ENCODE assay signal across 9 cellular contexts in genomic region chrX:140733766-140734342, GRCh38. TPM values are rescaled to one million over a fixed set of nuclear protein-coding genes. Genes with fewer than 3 reads are reported as not detected.
DNase-seq lines count a peak whose midpoint lies in the region; ATAC-seq and TF ChIP-seq lines count a peak whose summit lies in the region.
"Had no signal": no experiment of that assay in that cellular context is flagged by ENCODE, and none has a peak within 500 bp of the region (broad histone marks: within the 10 kb centered on the region; RNA-seq: fewer than 3 reads in every experiment).

No MANE protein-coding gene starts in this region.

- CTCF ChIA-PET in RWPE1 (lab: Yijun Ruan, JAX): no interaction called here

- ATAC-seq in GM19351 (IDR thresholded peaks at IDR 0.05; ENCODE audit: unreplicated experiment): peak; percentile 96
- ATAC-seq in HG03571 (IDR thresholded peaks at IDR 0.05; ENCODE audit: unreplicated experiment): peak; percentile 57
- peak; percentile 71 for ATAC-seq in omental fat pad (ENCODE audit: low FRiP score)
- no peak for ATAC-seq in esophagus mucosa

- no peak for TF ChIP-seq POLR2A in erythroblast (IDR thresholded peaks at IDR 0.05; ENCODE audit: low read length)

- DNase-seq in DMS79 treated with DMSO at 0.1 percent for 48 hours (lab: John Stamatoyannopoulos, UW) (peak; percentile 0), DMS79 (lab: John Stamatoyannopoulos, UW) (no peak), RWPE1 (ENCODE audit: low spot score) (peak; percentile 20), erythroblast (lab: John Stamatoyannopoulos, UW) (peak; percentile 2 to 37), omental fat pad (ENCODE audit: low spot score) (no peak)

- peak; percentile 62 for TF ChIP-seq CTCF in RWPE1 (conservative IDR thresholded peaks at IDR 0.05; ENCODE audit: low read depth)
- TF ChIP-seq CTCF in omental fat pad (IDR thresholded peaks at IDR 0.05): peak in 1 of 3 donors; percentile 20

- H3K27ac ChIP-seq in RWPE1: no peak overlapping the region
- H3K27ac ChIP-seq: BLaER1 had no signal

- POLR2A ChIA-PET in RWPE1 (lab: Yijun Ruan, JAX; ENCODE audit: low non-redundant PET): no interaction called here

RNA-seq across cellular contexts. Expression of gene LINC00632, which starts 24.3 kb away (rescaled TPM):
- total RNA-seq in omental fat pad (100 to 1,000 TPM; 244 to 714 (median 523) TPM), esophagus mucosa (3.1 TPM)

Comparison
In these comparisons a context has a peak if more than half of its experiments do, and no peak if none do; other contexts are left out.
1. DNase-seq: peak in DMS79 treated with DMSO at 0.1 percent for 48 hours (single experiment), RWPE1 (single experiment) and erythroblast (2 of 2); none in DMS79 (single experiment) and omental fat pad (single experiment).
2. RNA of gene LINC00632, which starts 24.3 kb away (total RNA-seq): 244 to 714 TPM in omental fat pad; 3.1 TPM in esophagus mucosa (single experiment); every median in the first group is over 10 times any median in the second.